In genomic region chr12:131783915-131784541, GRCh38 we compare ENCODE assay signal across 8 cellular contexts.
DNase-seq lines count a peak whose midpoint lies in the region; ATAC-seq, FAIRE-seq and TF ChIP-seq lines count a peak whose summit lies in the region.

No MANE protein-coding gene starts in this region.

- H3K36me3 Mint-ChIP-seq in stimulated activated naive B cell treated with anti-CD40 and anti-IgM and Interleukin-4, amounts not matched to agents 10 μg/mL and 1 μg/mL and 100 μg/mL, for 72 hours = peaks cover 31 to 48% of the 10 kb centered on the region in 2 donors

- FAIRE-seq in A204.1 (lab: Jason Lieb, UNC) = peak; percentile 47
- peak; percentile 66 for FAIRE-seq in GM19239 (lab: Jason Lieb, UNC)

- H3K4me3 Mint-ChIP-seq in stimulated activated naive B cell treated with anti-CD40 and anti-IgM and Interleukin-4, amounts not matched to agents 10 μg/mL and 1 μg/mL and 100 μg/mL, for 72 hours = peak overlapping the region; percentile 45 to 50

- H3K4me1 Mint-ChIP-seq in stimulated activated naive B cell treated with anti-CD40 and anti-IgM and Interleukin-4, amounts not matched to agents 10 μg/mL and 1 μg/mL and 100 μg/mL, for 72 hours = peaks cover 8 to 12% of the 10 kb centered on the region in 2 donors

- CTCF ChIA-PET in HEK293T (lab: Yijun Ruan, JAX) = no interaction called here

- peak overlapping the region; percentile 41 for H3K4me3 ChIP-seq in choroid plexus epithelial cell (ENCODE audit: low read depth, low read length)

- peak; percentile 10 for TF ChIP-seq CTCF in choroid plexus epithelial cell (conservative IDR thresholded peaks at IDR 0.05; ENCODE audit: low read depth, low read length)

- peak; percentile 94 to 97 for ATAC-seq in stimulated activated naive B cell treated with anti-CD40 and anti-IgM and Interleukin-4, amounts not matched to agents 10 μg/mL and 1 μg/mL and 100 μg/mL, for 72 hours (replicated peaks)

- H3K27me3 Mint-ChIP-seq in stimulated activated naive B cell treated with anti-CD40 and anti-IgM and Interleukin-4, amounts not matched to agents 10 μg/mL and 1 μg/mL and 100 μg/mL, for 72 hours = no peaks in the 10 kb centered on the region

- POLR2A ChIA-PET in HEK293T (lab: Yijun Ruan, JAX) = no interaction called here

- DNase-seq in GM19239 (ENCODE audit: insufficient read length, low spot score) = no peak
- peak; percentile 71 for DNase-seq in KBM-7
- DNase-seq in choroid plexus epithelial cell (ENCODE audit: low read depth) = peak; percentile 77
- peak; percentile 47 for DNase-seq in stimulated activated naive B cell treated with anti-CD40 and anti-IgM and Interleukin-4, amounts not matched to agents 10 μg/mL and 1 μg/mL and 100 μg/mL, for 72 hours
- no peak for DNase-seq in ecto neural progenitor cell (ENCODE audit: low spot score)
- no peak for DNase-seq in NCI-H446 (lab: John Stamatoyannopoulos, UW)
- DNase-seq in HEK293T (ENCODE audit: extremely low spot score) = no peak

- peak overlapping the region; percentile 63 for H3K27ac Mint-ChIP-seq in stimulated activated naive B cell treated with anti-CD40 and anti-IgM and Interleukin-4, amounts not matched to agents 10 μg/mL and 1 μg/mL and 100 μg/mL, for 72 hours

- H3K9me3 Mint-ChIP-seq in stimulated activated naive B cell treated with anti-CD40 and anti-IgM and Interleukin-4, amounts not matched to agents 10 μg/mL and 1 μg/mL and 100 μg/mL, for 72 hours = no peaks in the 10 kb centered on the region

- in situ Hi-C loops in KBM-7 (cut with MboI; ENCODE audit: low pct_unique_long_range_greater_than_20kb, low sequenced_read_pairs) = no loop called here

TF ChIP-seq in HEK293T, 16 proteins besides CTCF, POLR2A, EP300 and RAD21:
- TF ChIP-seq L3MBTL2 (conservative IDR thresholded peaks at IDR 0.05) (no peak), SP1 (IDR thresholded peaks at IDR 0.05) (no peak), HDGF (IDR thresholded peaks at IDR 0.05; ENCODE audit: borderline replicate concordance) (no peak), FOXK2 (IDR thresholded peaks at IDR 0.05) (no peak), FOXM1 (IDR thresholded peaks at IDR 0.05; ENCODE audit: borderline replicate concordance) (no peak), ELF4 (IDR thresholded peaks at IDR 0.05) (no peak), BHLHE40 (IDR thresholded peaks at IDR 0.05; ENCODE audit: borderline replicate concordance) (no peak), SUZ12 (IDR thresholded peaks at IDR 0.05) (no peak), TARDBP (IDR thresholded peaks at IDR 0.05) (no peak), LEF1 (IDR thresholded peaks at IDR 0.05; ENCODE audit: borderline replicate concordance) (no peak), FOXA1 (IDR thresholded peaks at IDR 0.05) (no peak), NFRKB (IDR thresholded peaks at IDR 0.05) (no peak), CTBP1 (IDR thresholded peaks at IDR 0.05; ENCODE audit: borderline replicate concordance) (no peak), ARNT (IDR thresholded peaks at IDR 0.05) (no peak), ZNF384 (IDR thresholded peaks at IDR 0.05) (no peak)
- TF ChIP-seq, protein P1, sequence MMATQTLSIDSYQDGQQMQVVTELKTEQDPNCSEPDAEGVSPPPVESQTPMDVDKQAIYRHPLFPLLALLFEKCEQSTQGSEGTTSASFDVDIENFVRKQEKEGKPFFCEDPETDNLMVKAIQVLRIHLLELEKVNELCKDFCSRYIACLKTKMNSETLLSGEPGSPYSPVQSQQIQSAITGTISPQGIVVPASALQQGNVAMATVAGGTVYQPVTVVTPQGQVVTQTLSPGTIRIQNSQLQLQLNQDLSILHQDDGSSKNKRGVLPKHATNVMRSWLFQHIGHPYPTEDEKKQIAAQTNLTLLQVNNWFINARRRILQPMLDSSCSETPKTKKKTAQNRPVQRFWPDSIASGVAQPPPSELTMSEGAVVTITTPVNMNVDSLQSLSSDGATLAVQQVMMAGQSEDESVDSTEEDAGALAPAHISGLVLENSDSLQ (IDR thresholded peaks at IDR 0.05) = no peak

Comparison
In these comparisons a context has a peak if more than half of its experiments do, and no peak if none do; other contexts are left out.
1. DNase-seq: peak in KBM-7 (single experiment), choroid plexus epithelial cell (single experiment) and stimulated activated naive B cell treated with anti-CD40 and anti-IgM and Interleukin-4, amounts not matched to agents 10 μg/mL and 1 μg/mL and 100 μg/mL, for 72 hours (single experiment); none in GM19239 (single experiment), ecto neural progenitor cell (single experiment), NCI-H446 (0 of 2) and HEK293T (single experiment).